In genomic region chr11:10857604-10858504, GRCh38 we compare ENCODE assay signal across 8 cellular contexts.
DNase-seq lines count a peak whose midpoint lies in the region; ATAC-seq and TF ChIP-seq lines count a peak whose summit lies in the region.

TSS of gene ZBED5 (minus strand) at chr11:10858053. CDS start at chr11:10854945, 3,108 bp downstream.

- DNase-seq in AG09319 (ENCODE audit: extremely low read depth, low read depth) (peak; percentile 92), NCI-H446 (lab: John Stamatoyannopoulos, UW) (peak; percentile 90 to 99), iris pigment epithelial cell (ENCODE audit: low read depth) (peak; percentile 98)
- DNase-seq in activated CD4-positive, CD25-positive, alpha-beta regulatory T cell treated with anti-CD3 and anti-CD28 coated beads, Interleukin-2, amount 50 U/mL, for 16 hours (ENCODE audit: low read depth, low spot score), result peak; percentile 92
- DNase-seq in central memory CD8-positive, alpha-beta T cell (ENCODE audit: low spot score in 2 of 2), result peak; percentile 87 to 93
- peak; percentile 91 for DNase-seq in stimulated activated CD4-positive, alpha-beta T cell treated with anti-CD3 and anti-CD28 coated beads, Interleukin-12 subunit alpha, Interleukin-12 subunit beta, amount 100 ng/mL, for 4 hours

- peak; percentile 7 for TF ChIP-seq CTCF in AG09319 (IDR thresholded peaks at IDR 0.05; ENCODE audit: low read depth, low read length)

- peaks cover 42% of the 10 kb centered on the region for H3K36me3 Mint-ChIP-seq in central memory CD8-positive, alpha-beta T cell (ENCODE audit: insufficient read depth)

- H3K27me3 Mint-ChIP-seq in central memory CD8-positive, alpha-beta T cell, result no peaks in the 10 kb centered on the region

- peaks cover 41% of the 10 kb centered on the region for H3K4me1 Mint-ChIP-seq in central memory CD8-positive, alpha-beta T cell

- ATAC-seq in GM19025 (IDR thresholded peaks at IDR 0.05; ENCODE audit: low read depth, unreplicated experiment) (peak; percentile 91), HG03342 (IDR thresholded peaks at IDR 0.05; ENCODE audit: unreplicated experiment) (peak; percentile 92)
- ATAC-seq in central memory CD8-positive, alpha-beta T cell (replicated peaks; ENCODE audit: extremely low read depth, poor library complexity, severe bottlenecking), result peak; percentile 88

- H3K9me3 Mint-ChIP-seq in central memory CD8-positive, alpha-beta T cell, result no peaks in the 10 kb centered on the region

- peak within 1 kb of the TSS; percentile 91 for H3K4me3 Mint-ChIP-seq in central memory CD8-positive, alpha-beta T cell

- peak within 1 kb of the TSS; percentile 95 for H3K27ac Mint-ChIP-seq in central memory CD8-positive, alpha-beta T cell (ENCODE audit: low read depth)

Comparison
In these comparisons a context has a peak if more than half of its experiments do, and no peak if none do; other contexts are left out.
1. Peak in every context shown above with its lines: DNase-seq and ATAC-seq.